In genomic region chr18:76476665-76477561, GRCh38 we compare ENCODE assay signal across 8 cellular contexts. TPM values are rescaled to one million over a fixed set of nuclear protein-coding genes. Genes with fewer than 3 reads are reported as not detected.
DNase-seq lines count a peak whose midpoint lies in the region; ATAC-seq and TF ChIP-seq lines count a peak whose summit lies in the region.

No MANE protein-coding gene starts in this region.

- no peaks in the 10 kb centered on the region for H3K9me2 ChIP-seq in GM23338 (ENCODE audit: insufficient read depth)

- peaks cover 20 to 100% (median 35%) of the 10 kb centered on the region in 11 experiments; a peak in 19 of 22 replicates for H4K20me1 ChIP-seq in BLaER1 treated with 17β-estradiol and CSF1 and Interleukin-3, amounts not matched to agents 10 nM and 100 nM
- no peaks in the 10 kb centered on the region for H4K20me1 ChIP-seq in GM23338 (replicated peaks; ENCODE audit: insufficient read depth)

- H3K36me3 ChIP-seq in BLaER1 treated with 17β-estradiol and CSF1 and Interleukin-3, amounts not matched to agents 10 nM and 100 nM = peaks cover under 1 to 22% (median 12%) of the 10 kb centered on the region in 11 experiments; a peak in 20 of 22 replicates
- no peaks in the 10 kb centered on the region for H3K36me3 ChIP-seq in GM23338 (ENCODE audit: insufficient read depth)
- peaks cover 0 to 3% of the 10 kb centered on the region in 2 donors for H3K36me3 ChIP-seq in esophagus (ENCODE audit: control insufficient read depth in 2 of 2, insufficient read depth in 2 of 2, low read length in 1 of 2)
- peaks cover 5% of the 10 kb centered on the region for H3K36me3 ChIP-seq in WERI-Rb-1

- no peak overlapping the region for H3K4me3 Mint-ChIP-seq in GM23338

- H3K36me3 Mint-ChIP-seq in GM23338 (ENCODE audit: low read depth) = no peaks in the 10 kb centered on the region

- H3K4me1 Mint-ChIP-seq in GM23338 = peaks cover 24% of the 10 kb centered on the region

- no peaks in the 10 kb centered on the region for H3F3A ChIP-seq in GM23338 (replicated peaks; ENCODE audit: low read depth)

- no peak for ATAC-seq in GM23338

- no peaks in the 10 kb centered on the region for H3K27me3 ChIP-seq in BLaER1 treated with 17β-estradiol and CSF1 and Interleukin-3, amounts not matched to agents 10 nM and 100 nM
- H3K27me3 ChIP-seq in GM23338 (ENCODE audit: insufficient read depth) (no peaks in the 10 kb centered on the region), esophagus (ENCODE audit: control insufficient read depth in 1 of 2, insufficient read depth in 2 of 2, low read length in 2 of 2) (no peaks in the 10 kb centered on the region), WERI-Rb-1 (ENCODE audit: insufficient read depth, low read depth, severe bottlenecking) (no peaks in the 10 kb centered on the region)

- peak overlapping the region in 10 of 11 experiments; percentile 45 to 75 (median 65); a peak in 20 of 22 replicates for H3K27ac ChIP-seq in BLaER1 treated with 17β-estradiol and CSF1 and Interleukin-3, amounts not matched to agents 10 nM and 100 nM
- H3K27ac ChIP-seq in GM23338 (ENCODE audit: low read depth) = no peak overlapping the region
- peak overlapping the region; percentile 7 to 73 for H3K27ac ChIP-seq in esophagus (ENCODE audit: low read depth in 2 of 2, low read length in 1 of 2)
- no peak overlapping the region for H3K27ac ChIP-seq in WERI-Rb-1

- TF ChIP-seq CTCF in GM23338 (conservative IDR thresholded peaks at IDR 0.05; ENCODE audit: low read depth in 2 of 2) (no peak), WERI-Rb-1 (IDR thresholded peaks at IDR 0.05; ENCODE audit: low read depth, low read length) (no peak)

- H3K27ac Mint-ChIP-seq in GM23338 = peak overlapping the region; percentile 87

- no peaks in the 10 kb centered on the region for H3K9me3 Mint-ChIP-seq in GM23338

- no peaks in the 10 kb centered on the region for H3K9me3 ChIP-seq in BLaER1 treated with 17β-estradiol and CSF1 and Interleukin-3, amounts not matched to agents 10 nM and 100 nM (replicated peaks in 1 of 11)
- H3K9me3 ChIP-seq in esophagus (ENCODE audit: control insufficient read depth in 2 of 2, insufficient read depth in 1 of 2, low read depth in 1 of 2, low read length in 1 of 2) (no peaks in the 10 kb centered on the region), WERI-Rb-1 (ENCODE audit: severe bottlenecking) (no peaks in the 10 kb centered on the region)

- H3K27me3 Mint-ChIP-seq in GM23338 (ENCODE audit: insufficient read depth, low read depth, poor library complexity) = peaks cover 6% of the 10 kb centered on the region

- 34 to 42% methylated on average over 16 of the region's 16 CpGs for WGBS in esophagus, 2 donors

- peak overlapping the region; percentile 54 to 91 (median 71) for H3K4me2 ChIP-seq in BLaER1 treated with 17β-estradiol and CSF1 and Interleukin-3, amounts not matched to agents 10 nM and 100 nM
- no peak overlapping the region for H3K4me2 ChIP-seq in GM23338

- DNase-seq in GM23338 (ENCODE audit: low spot score) = no peak
- DNase-seq in OCI-M2 (lab: John Stamatoyannopoulos, UW; ENCODE audit: unreplicated experiment) = peak; percentile 15
- peak; percentile 90 for DNase-seq in non-pigmented ciliary epithelial cell (ENCODE audit: low read depth)
- DNase-seq in activated CD4-positive, alpha-beta T cell treated with anti-CD3 and anti-CD28 coated beads, Interleukin-2, amount 50 U/mL, for 48 hours = no peak
- no peak for DNase-seq in WERI-Rb-1
- DNase-seq in activated CD4-positive, alpha-beta T cell treated with anti-CD3 and anti-CD28 coated beads for 4 hours = no peak

- peak overlapping the region; percentile 15 to 68 (median 59); a peak in 19 of 22 replicates for H3K9ac ChIP-seq in BLaER1 treated with 17β-estradiol and CSF1 and Interleukin-3, amounts not matched to agents 10 nM and 100 nM

- H3K4me1 ChIP-seq in BLaER1 treated with 17β-estradiol and CSF1 and Interleukin-3, amounts not matched to agents 10 nM and 100 nM = peaks cover 59 to 100% (median 88%) of the 10 kb centered on the region in 10 experiments
- H3K4me1 ChIP-seq in GM23338 (ENCODE audit: insufficient read depth) (peaks cover 6% of the 10 kb centered on the region), esophagus (ENCODE audit: control insufficient read depth in 2 of 2, insufficient read depth in 2 of 2, low read length in 1 of 2) (peaks cover 2% of the 10 kb centered on the region in 2 donors)

- H3K79me2 ChIP-seq in GM23338 (replicated peaks; ENCODE audit: insufficient read depth) = peaks cover 36% of the 10 kb centered on the region

- H3K4me3 ChIP-seq in BLaER1 treated with 17β-estradiol and CSF1 and Interleukin-3, amounts not matched to agents 10 nM and 100 nM = peak overlapping the region in 7 of 10 experiments; percentile 1 to 54 (median 35); a peak in 10 of 20 replicates
- H3K4me3 ChIP-seq in GM23338 (no peak overlapping the region), esophagus (ENCODE audit: low read depth in 1 of 2, low read length in 2 of 2) (peak overlapping the region in 1 of 2 donors; percentile 27), WERI-Rb-1 (ENCODE audit: low read depth, low read length) (no peak overlapping the region)

- H2AFZ ChIP-seq in GM23338 = no peak overlapping the region

TF ChIP-seq in GM23338, 12 proteins besides CTCF, POLR2A, EP300 and RAD21 (continues in another document):
- no peak for TF ChIP-seq CREB1 (CRISPR knock-in tag; IDR thresholded peaks at IDR 0.05; ENCODE audit: low read depth)
- no peak for TF ChIP-seq STAT1 (IDR thresholded peaks at IDR 0.05; ENCODE audit: unreplicated experiment)
- no peak for TF ChIP-seq POLR2AphosphoS5 (IDR thresholded peaks at IDR 0.05; ENCODE audit: low read depth)
- no peak for TF ChIP-seq ETS1 (IDR thresholded peaks at IDR 0.05)
- TF ChIP-seq EZH2phosphoT487 (IDR thresholded peaks at IDR 0.05; ENCODE audit: unreplicated experiment) = no peak

RNA-seq across cellular contexts. Expression of gene ZNF516, which starts 18.1 kb away (rescaled TPM):
- 13.5 and 24.2 TPM in 2 replicates for total RNA-seq in GM23338 (2014; rRNA removed; shearing (Covaris generic))
- polyA plus RNA-seq in GM23338 (2016; fragmentation: Nextera tagmentation; extraction: Ambion mirVana) = 11.9 and 12.2 TPM in 2 replicates
- polyA plus RNA-seq in esophagus = 1 to 10 TPM; 4.0 to 5.4 TPM

Comparison
In these comparisons a context has a peak if more than half of its experiments do, and no peak if none do; other contexts are left out.
1. H3K27ac ChIP-seq: peak in BLaER1 treated with 17β-estradiol and CSF1 and Interleukin-3, amounts not matched to agents 10 nM and 100 nM (10 of 11) and esophagus (2 of 2); none in GM23338 (single experiment) and WERI-Rb-1 (single experiment).
2. H3K4me3 ChIP-seq: peak in BLaER1 treated with 17β-estradiol and CSF1 and Interleukin-3, amounts not matched to agents 10 nM and 100 nM (7 of 10); none in GM23338 (single experiment) and WERI-Rb-1 (single experiment).
3. DNase-seq: peak in OCI-M2 (single experiment) and non-pigmented ciliary epithelial cell (single experiment); none in GM23338 (single experiment), activated CD4-positive, alpha-beta T cell treated with anti-CD3 and anti-CD28 coated beads, Interleukin-2, amount 50 U/mL, for 48 hours (0 of 2), WERI-Rb-1 (single experiment) and activated CD4-positive, alpha-beta T cell treated with anti-CD3 and anti-CD28 coated beads for 4 hours (0 of 2).